ENCODE assay signal across 1 cellular context in the genomic region with DNA sequence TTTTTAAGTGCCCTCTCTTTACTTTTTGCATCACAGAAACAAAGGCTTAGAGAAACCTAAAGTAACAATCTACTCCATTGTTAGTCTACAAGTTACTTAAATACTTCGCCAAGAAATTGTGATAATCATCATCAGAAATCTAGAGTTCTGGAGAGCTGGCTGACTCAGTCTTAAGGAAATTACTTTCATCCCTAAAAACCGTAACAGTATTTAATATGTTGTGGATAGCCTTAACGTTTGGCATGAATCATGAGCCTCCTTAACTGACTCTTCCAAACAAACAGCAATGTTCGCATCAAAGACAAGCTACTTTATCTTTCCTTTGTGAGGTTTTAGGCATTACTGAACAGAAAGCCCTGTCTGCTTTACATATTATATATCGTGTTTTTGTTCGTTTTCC.
TF ChIP-seq lines count a peak whose summit lies in the region.

No MANE protein-coding gene starts in this region.

TF ChIP-seq in SK-N-SH, 30 proteins besides CTCF, POLR2A, EP300 and RAD21 (continued from another document):
- TF ChIP-seq ZBTB33 (IDR thresholded peaks at IDR 0.05; ENCODE audit: borderline replicate concordance, low read depth): no peak
